ENCODE assay signal across 19 cellular contexts in the genomic region with DNA sequence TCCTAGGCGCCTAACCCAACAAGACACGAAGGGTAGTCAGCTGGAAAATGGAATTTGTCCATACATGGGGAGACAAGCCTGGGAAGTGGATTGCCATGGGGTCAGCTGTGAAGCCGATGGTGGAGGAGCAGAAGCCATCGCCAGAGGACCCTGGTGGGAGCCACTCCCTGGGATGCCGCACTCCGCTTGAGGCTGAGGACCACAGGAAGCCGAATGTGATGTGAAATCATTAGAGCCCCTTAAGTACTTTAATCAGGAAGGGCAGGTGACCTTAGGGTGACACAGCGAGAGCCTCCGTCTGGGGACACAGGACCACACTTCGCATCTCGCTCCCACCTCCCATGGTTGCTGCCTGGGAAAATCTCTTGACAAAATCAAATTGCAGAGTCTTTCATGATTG.
"Had no signal": no experiment of that assay in that cellular context is flagged by ENCODE, and none has a peak within 500 bp of the region (broad histone marks: within the 10 kb centered on the region; RNA-seq: fewer than 3 reads in every experiment).

No MANE protein-coding gene starts in this region.

- FAIRE-seq: kidney, small intestine, urothelium cell line had no signal

- H3K36me3 ChIP-seq: ovary, sigmoid colon, stomach had no signal

- DNase-seq: central memory CD4-positive, alpha-beta T cell; effector CD8-positive, alpha-beta T cell; kidney; left cardiac atrium; left ventricle myocardium superior; naive thymus-derived CD4-positive, alpha-beta T cell; ovary; sigmoid colon; small intestine; stimulated activated CD4-positive, alpha-beta T cell treated with anti-CD3 and anti-CD28 coated beads, Interleukin-12 subunit alpha, Interleukin-12 subunit beta, amount 100 ng/mL, for 4 hours; stimulated activated naive CD4-positive, alpha-beta T cell; stomach; substantia nigra; trophoblast cell had no signal

- H2AFZ ChIP-seq: hepatocyte had no signal

- H3K27ac Mint-ChIP-seq: naive thymus-derived CD4-positive, alpha-beta T cell had no signal

- H3K4me3 ChIP-seq: coronary artery, dorsolateral prefrontal cortex, hepatocyte, lung, ovary, sigmoid colon, stomach had no signal

- H3K4me3 Mint-ChIP-seq: naive thymus-derived CD4-positive, alpha-beta T cell had no signal

- H3K9me3 ChIP-seq: ovary, sigmoid colon, stomach had no signal

- H3K4me2 ChIP-seq: hepatocyte had no signal

- ATAC-seq: left cardiac atrium; left ventricle myocardium superior; naive thymus-derived CD4-positive, alpha-beta T cell had no signal

- H3K27me3 ChIP-seq: ovary, sigmoid colon, stomach had no signal

- H3K4me1 Mint-ChIP-seq: naive thymus-derived CD4-positive, alpha-beta T cell had no signal

- H3K36me3 Mint-ChIP-seq: naive thymus-derived CD4-positive, alpha-beta T cell had no signal

- H3K27ac ChIP-seq: dorsolateral prefrontal cortex, ovary had no signal
